Comparison of ENCODE assay signal across 26 cellular contexts in genomic region chr18:22936515-22936914, GRCh38. TPM values are rescaled to one million over a fixed set of nuclear protein-coding genes. Genes with fewer than 3 reads are reported as not detected.
DNase-seq lines count a peak whose midpoint lies in the region; ATAC-seq, FAIRE-seq and TF ChIP-seq lines count a peak whose summit lies in the region.
"Had no signal": no experiment of that assay in that cellular context is flagged by ENCODE, and none has a peak within 500 bp of the region (broad histone marks: within the 10 kb centered on the region; RNA-seq: fewer than 3 reads in every experiment).

No MANE protein-coding gene starts in this region.

- H3K79me2 ChIP-seq in HepG2 (ENCODE audit: insufficient read depth, low read length) = peaks cover 24% of the 10 kb centered on the region
- peaks cover 75% of the 10 kb centered on the region for H3K79me2 ChIP-seq in SU-DHL-6 (ENCODE audit: insufficient read depth, low read length)

- in situ Hi-C loops in HepG2 (cut with HindIII; ENCODE audit: extremely low pct_ligation_motif_present, low pct_unique_long_range_greater_than_20kb) = no loop called here

- no peak overlapping the region for H3K9ac ChIP-seq in HepG2 (ENCODE audit: insufficient read depth, low read depth, low read length)
- H3K9ac ChIP-seq in SU-DHL-6 (ENCODE audit: low read length) = no peak overlapping the region

- H3K4me1 Mint-ChIP-seq in endothelial cell (ENCODE audit: unreplicated experiment) = peaks cover 18% of the 10 kb centered on the region

- no peak for ATAC-seq in HepG2
- ATAC-seq in right lobe of liver = no peak
- ATAC-seq in GM21737 (IDR thresholded peaks at IDR 0.05; ENCODE audit: unreplicated experiment) = no peak
- ATAC-seq: HCT116, PC-3 had no signal

- no peak for TF ChIP-seq EP300 in HepG2 (IDR thresholded peaks at IDR 0.05; ENCODE audit: low read depth in 2 of 2, low read length in 2 of 2)
- TF ChIP-seq EP300 in HepG2 (CRISPR knock-in tag; IDR thresholded peaks at IDR 0.05; ENCODE audit: borderline replicate concordance) = no peak

- H3K27me3 ChIP-seq in HepG2 (ENCODE audit: control insufficient read depth in 1 of 2, insufficient read depth in 2 of 2, low read length in 2 of 2) (no peaks in the 10 kb centered on the region), right lobe of liver (no peaks in the 10 kb centered on the region), SU-DHL-6 (ENCODE audit: low read length) (no peaks in the 10 kb centered on the region)
- H3K27me3 ChIP-seq: BE2C, MG63 had no signal

- WGBS in HepG2 (ENCODE audit: low lambda C conversion rate) = 46% methylated on average over 2 of the region's 2 CpGs
- WGBS in right lobe of liver (ENCODE audit: insufficient coverage, low coverage, low lambda C conversion rate, missing lambda C conversion rate) = 37% methylated on average over 2 of the region's 2 CpGs

- no peaks in the 10 kb centered on the region for H4K20me1 ChIP-seq in HepG2 (ENCODE audit: insufficient read depth, low read length)
- H4K20me1 ChIP-seq in SU-DHL-6 (ENCODE audit: low read depth, low read length) = peaks cover 11% of the 10 kb centered on the region; the same call in 1 of the 2 replicates

- CTCF ChIA-PET in HepG2 (lab: Yijun Ruan, JAX; ENCODE audit: low intra/inter-chr PET ratio, low total read pairs) = no interaction called here

- no peak for FAIRE-seq in HepG2 (lab: Jason Lieb, UNC)
- FAIRE-seq: GM12891, H1, HTR-8/SVneo had no signal

- TF ChIP-seq RAD21 in HepG2 (CRISPR knock-in tag; IDR thresholded peaks at IDR 0.05) = no peak

- no peak overlapping the region for H3K4me3 ChIP-seq in HepG2 (replicated peaks in 1 of 3; ENCODE audit: insufficient read depth in 1 of 3, low read depth in 2 of 3, low read length in 3 of 3)
- no peak overlapping the region for H3K4me3 ChIP-seq in right lobe of liver
- H3K4me3 ChIP-seq in SU-DHL-6 (ENCODE audit: insufficient read depth, low read length, poor library complexity, severe bottlenecking) = no peak overlapping the region
- H3K4me3 ChIP-seq: MG63 had no signal

- H3K27ac Mint-ChIP-seq in endothelial cell (ENCODE audit: unreplicated experiment) = peak overlapping the region; percentile 32
- H3K27ac Mint-ChIP-seq: CD4-positive, CD25-positive, alpha-beta regulatory T cell had no signal

- H3K9me2 ChIP-seq in SU-DHL-6 (replicated peaks; ENCODE audit: insufficient read depth, low read length) = no peaks in the 10 kb centered on the region

- H3F3A ChIP-seq in SU-DHL-6 (ENCODE audit: insufficient read depth) = peaks cover 21% of the 10 kb centered on the region

- TF ChIP-seq POLR2A in HepG2 (IDR thresholded peaks at IDR 0.05; ENCODE audit: insufficient read depth in 1 of 2, low read depth in 2 of 2, low read length in 2 of 2) (no peak), right lobe of liver (IDR thresholded peaks at IDR 0.05) (no peak)

- BruUV-seq in HepG2 (replicated peaks; lab: Mats Ljungman, UMichigan) = no TSS peak

- POLR2A ChIA-PET in HepG2 (lab: Yijun Ruan, JAX) = no interaction called here

- no peak for TF ChIP-seq CTCF in HepG2 (CRISPR knock-in tag; IDR thresholded peaks at IDR 0.05)
- no peak for TF ChIP-seq CTCF in right lobe of liver (IDR thresholded peaks at IDR 0.05)
- TF ChIP-seq CTCF in SU-DHL-6 (IDR thresholded peaks at IDR 0.05; ENCODE audit: insufficient read depth, low read length, poor library complexity, severe bottlenecking) = no peak
- no peak for TF ChIP-seq CTCF in endothelial cell (IDR thresholded peaks at IDR 0.05; ENCODE audit: unreplicated experiment)

- H3K27ac ChIP-seq in HepG2 (ENCODE audit: extremely low read length, insufficient read depth, low read length) = no peak overlapping the region
- no peak overlapping the region for H3K27ac ChIP-seq in right lobe of liver
- no peak overlapping the region for H3K27ac ChIP-seq in SU-DHL-6 (ENCODE audit: low read depth, low read length)

- H3K4me1 ChIP-seq in HepG2 (ENCODE audit: insufficient read depth, low read length) (peaks cover 39% of the 10 kb centered on the region), right lobe of liver (peaks cover 0 to 10% (median 3%) of the 10 kb centered on the region in 4 donors)
- H3K4me1 ChIP-seq: BE2C had no signal

- H2AFZ ChIP-seq in HepG2 (ENCODE audit: low read length) (no peak overlapping the region), SU-DHL-6 (ENCODE audit: low read depth, low read length, severe bottlenecking) (no peak overlapping the region)

- intact Hi-C loops in HepG2 (cut with micrococcal nuclease; ENCODE audit: unreplicated experiment) = loop anchor here (10.0 kb wide), 1 partner anchor 468 kb away; no protein-coding TSS in a partner anchor
- intact Hi-C loops in right lobe of liver (cut with DNase I) = no loop called here

- peak; percentile 23 for DNase-seq in HepG2 (ENCODE audit: low spot score)
- DNase-seq in right lobe of liver = no peak
- DNase-seq in endothelial cell (ENCODE audit: low spot score) = no peak
- no peak for DNase-seq in hypothalamus (lab: John Stamatoyannopoulos, UW)
- no peak for DNase-seq in stimulated activated CD4-positive, alpha-beta T cell treated with anti-CD3 and anti-CD28 coated beads, Interleukin-1b, Interleukin-23, amount 100 ng/mL, for 48 hours
- DNase-seq: BE2C; Caco-2; CD4-positive, CD25-positive, alpha-beta regulatory T cell; DMS 273 treated with DMSO at 0.1 percent for 48 hours; DMS79 treated with DMSO at 0.1 percent for 48 hours; IMR-90; Karpas-422; MG63; NCI-H1048; NCI-H1417 treated with DMSO at 0.1 percent for 48 hours; NCI-H187; NCI-H446; NCI-H526; PC-3; Right ventricle myocardium superior had no signal

- H3K36me3 ChIP-seq in HepG2 (replicated peaks in 1 of 2; ENCODE audit: control insufficient read depth in 1 of 2, insufficient read depth in 2 of 2, low read length in 2 of 2) (peaks cover 0 to 3% of the 10 kb centered on the region in 2 experiments; a peak in 2 of 5 replicates), right lobe of liver (no peaks in the 10 kb centered on the region), SU-DHL-6 (ENCODE audit: low read length) (peaks cover 38% of the 10 kb centered on the region)
- H3K36me3 ChIP-seq: BE2C had no signal

- no peak overlapping the region for H3K4me3 Mint-ChIP-seq in endothelial cell (ENCODE audit: unreplicated experiment)

- no peaks in the 10 kb centered on the region for H3K9me3 ChIP-seq in HepG2 (ENCODE audit: low read length)
- H3K9me3 ChIP-seq in right lobe of liver = no peaks in the 10 kb centered on the region
- no peaks in the 10 kb centered on the region for H3K9me3 ChIP-seq in SU-DHL-6 (ENCODE audit: insufficient read depth, low read length)
- H3K9me3 ChIP-seq: BE2C, Caco-2, MG63 had no signal

- no peak overlapping the region for H3K4me2 ChIP-seq in HepG2 (ENCODE audit: low read depth, low read length)
- H3K4me2 ChIP-seq in SU-DHL-6 (ENCODE audit: low read depth, low read length, poor library complexity, severe bottlenecking) = peak overlapping the region; percentile 99

- peaks cover 10% of the 10 kb centered on the region for H3K36me3 Mint-ChIP-seq in endothelial cell (ENCODE audit: low read depth, unreplicated experiment)
- H3K36me3 Mint-ChIP-seq: CD4-positive, CD25-positive, alpha-beta regulatory T cell had no signal

- H3K9me3 Mint-ChIP-seq in endothelial cell (ENCODE audit: unreplicated experiment) = no peaks in the 10 kb centered on the region

- H3K27me3 Mint-ChIP-seq in endothelial cell (ENCODE audit: unreplicated experiment) = peaks cover 2% of the 10 kb centered on the region
- H3K27me3 Mint-ChIP-seq: CD4-positive, CD25-positive, alpha-beta regulatory T cell had no signal

TF ChIP-seq in HepG2, 621 proteins besides CTCF, POLR2A, EP300 and RAD21 (continues in another document):
- no peak for TF ChIP-seq HNRNPK (IDR thresholded peaks at IDR 0.05; ENCODE audit: low read depth, low read length, poor library complexity, severe bottlenecking)
- no peak for TF ChIP-seq ZFY (CRISPR knock-in tag; IDR thresholded peaks at IDR 0.05)
- TF ChIP-seq NR2C2 (CRISPR knock-in tag; IDR thresholded peaks at IDR 0.05; ENCODE audit: borderline replicate concordance) = peak; percentile 33; the same call in 1 of the 2 replicates
- TF ChIP-seq ZNF354B (CRISPR knock-in tag; IDR thresholded peaks at IDR 0.05) = no peak
- TF ChIP-seq FOXA3 (CRISPR knock-in tag; IDR thresholded peaks at IDR 0.05) = peak; percentile 27; the same call in 1 of the 2 replicates

RNA-seq across cellular contexts. Expression of gene RBBP8, which starts 3.4 kb away (rescaled TPM):
- total RNA-seq in HepG2 (2016; rRNA removed; fragmentation: Illumina TruSeq; extraction: Trizol) (47.4 and 68.5 TPM in 2 replicates), right lobe of liver (10 to 100 TPM in 5 of 6 experiments, 1 to 10 TPM in 1; 8.3 to 24.9 (median 12.4) TPM), endothelial cell (ENCODE audit: unreplicated experiment) (27.0 TPM)
- 30.0 and 33.7 TPM in 2 replicates for total RNA-seq in HepG2 (2016; cell fraction: cytosol; rRNA removed; fragmentation: Illumina TruSeq; extraction: Trizol; ENCODE audit: low read depth)
- total RNA-seq in HepG2 (2016; cell fraction: insoluble cytoplasmic fraction; rRNA removed; fragmentation: Illumina TruSeq; extraction: Trizol) = 41.7 and 67.3 TPM in 2 replicates
- 54.2 and 60.1 TPM in 2 replicates for total RNA-seq in HepG2 (2016; cell fraction: membrane; rRNA removed; fragmentation: Illumina TruSeq; extraction: Trizol)
- 31.6 and 34.5 TPM in 2 replicates for total RNA-seq in HepG2 (2016; cell fraction: nucleus; rRNA removed; fragmentation: Illumina TruSeq; extraction: Trizol)
- 10.9 and 14.2 TPM in 2 replicates for polyA plus RNA-seq in HepG2 (2011; rRNA removed)
- polyA plus RNA-seq in HepG2 (2011; cell fraction: cytosol; rRNA removed) = 4.7 and 9.6 TPM in 2 replicates
- polyA plus RNA-seq in HepG2 (2011; cell fraction: nucleus; rRNA removed) = 2.7 and 4.2 TPM in 2 replicates
- 17.4 and 18.9 TPM in 2 replicates for polyA plus RNA-seq in HepG2 (2012)
- 18.4 and 18.5 TPM in 2 replicates for polyA plus RNA-seq in HepG2 (2016; cell fraction: cytosol; fragmentation: Illumina TruSeq; extraction: Trizol; ENCODE audit: low read depth)
- polyA plus RNA-seq in HepG2 (2016; cell fraction: insoluble cytoplasmic fraction; fragmentation: Illumina TruSeq; extraction: Trizol; ENCODE audit: low read depth) = 52.2 and 53.7 TPM in 2 replicates
- polyA plus RNA-seq in HepG2 (2016; cell fraction: membrane; fragmentation: Illumina TruSeq; extraction: Trizol; ENCODE audit: low read depth) = 33.1 and 36.4 TPM in 2 replicates
- 23.3 and 24.4 TPM in 2 replicates for polyA plus RNA-seq in HepG2 (2016; cell fraction: nucleus; fragmentation: Illumina TruSeq; extraction: Trizol; ENCODE audit: insufficient read depth, low read depth)
- polyA minus RNA-seq in HepG2 (2011; rRNA and poly(A)+ RNA removed; ENCODE audit: low replicate concordance) = 4.0 and 26.1 TPM in 2 replicates
- polyA minus RNA-seq in HepG2 (2011; cell fraction: cytosol; rRNA and poly(A)+ RNA removed) = 13.6 and 17.0 TPM in 2 replicates
- 21.3 and 28.7 TPM in 2 replicates for polyA minus RNA-seq in HepG2 (2011; cell fraction: nucleus; rRNA and poly(A)+ RNA removed)
